11 cellular contexts compared by ENCODE assay signal in genomic region chr3:11140713-11141104, GRCh38. TPM values are rescaled to one million over a fixed set of nuclear protein-coding genes. Genes with fewer than 3 reads are reported as not detected.
DNase-seq lines count a peak whose midpoint lies in the region; ATAC-seq and TF ChIP-seq lines count a peak whose summit lies in the region.
"Had no signal": no experiment of that assay in that cellular context is flagged by ENCODE, and none has a peak within 500 bp of the region (broad histone marks: within the 10 kb centered on the region; RNA-seq: fewer than 3 reads in every experiment).

No MANE protein-coding gene starts in this region.

- no peak overlapping the region for H3K9ac ChIP-seq in endodermal cell (ENCODE audit: extremely low read depth, low read length, poor library complexity, severe bottlenecking)

- peak overlapping the region; percentile 76 for H3K27ac Mint-ChIP-seq in activated CD8-positive, alpha-beta memory T cell treated with anti-CD3 and anti-CD28 coated beads, Interleukin-2, amount 10 ng/mL, durations not matched to agents 7 days and 5 days
- peak overlapping the region; percentile 60 for H3K27ac Mint-ChIP-seq in stimulated activated naive B cell treated with anti-CD40 and anti-IgM and Interleukin-4, amounts not matched to agents 10 μg/mL and 1 μg/mL and 100 μg/mL, for 72 hours
- H3K27ac Mint-ChIP-seq in endodermal cell, result no peak overlapping the region

- no peaks in the 10 kb centered on the region for H3K9me3 Mint-ChIP-seq in activated CD8-positive, alpha-beta memory T cell treated with anti-CD3 and anti-CD28 coated beads, Interleukin-2, amount 10 ng/mL, durations not matched to agents 7 days and 5 days (ENCODE audit: low read depth)
- peaks cover 4 to 8% of the 10 kb centered on the region in 2 donors for H3K9me3 Mint-ChIP-seq in stimulated activated naive B cell treated with anti-CD40 and anti-IgM and Interleukin-4, amounts not matched to agents 10 μg/mL and 1 μg/mL and 100 μg/mL, for 72 hours
- H3K9me3 Mint-ChIP-seq in endodermal cell, result no peaks in the 10 kb centered on the region

- no peaks in the 10 kb centered on the region for H3K27me3 ChIP-seq in endodermal cell (ENCODE audit: control insufficient read depth, insufficient read depth, low read length, poor library complexity, severe bottlenecking)
- H3K27me3 ChIP-seq: body of pancreas had no signal

- H3K36me3 Mint-ChIP-seq in activated CD8-positive, alpha-beta memory T cell treated with anti-CD3 and anti-CD28 coated beads, Interleukin-2, amount 10 ng/mL, durations not matched to agents 7 days and 5 days, result peaks cover 3% of the 10 kb centered on the region
- H3K36me3 Mint-ChIP-seq in stimulated activated naive B cell treated with anti-CD40 and anti-IgM and Interleukin-4, amounts not matched to agents 10 μg/mL and 1 μg/mL and 100 μg/mL, for 72 hours, result no peaks in the 10 kb centered on the region
- no peaks in the 10 kb centered on the region for H3K36me3 Mint-ChIP-seq in endodermal cell (ENCODE audit: low read depth)

- peak overlapping the region; percentile 13 for H3K4me3 Mint-ChIP-seq in activated CD8-positive, alpha-beta memory T cell treated with anti-CD3 and anti-CD28 coated beads, Interleukin-2, amount 10 ng/mL, durations not matched to agents 7 days and 5 days
- peak overlapping the region; percentile 5 to 42 for H3K4me3 Mint-ChIP-seq in stimulated activated naive B cell treated with anti-CD40 and anti-IgM and Interleukin-4, amounts not matched to agents 10 μg/mL and 1 μg/mL and 100 μg/mL, for 72 hours
- H3K4me3 Mint-ChIP-seq in endodermal cell, result no peak overlapping the region

- no peak for TF ChIP-seq CTCF in endodermal cell (conservative IDR thresholded peaks at IDR 0.05)

- 90% methylated on average over 2 of the region's 2 CpGs; no CpG with 5 or more reads in 1 of the 2 experiments for WGBS in endodermal cell (ENCODE audit: insufficient coverage in 1 of 2, insufficient read length in 1 of 2), 2 experiments

- CTCF ChIA-PET in activated CD8-positive, alpha-beta memory T cell treated with anti-CD3 and anti-CD28 coated beads, Interleukin-2, amount 10 ng/mL, durations not matched to agents 7 days and 5 days (lab: Charles Lee), result interaction anchor here (1.5 kb wide), 1 partner anchor 80 kb away, joined by 4 read pairs; no protein-coding TSS in a partner anchor

- DNase-seq in activated CD8-positive, alpha-beta memory T cell treated with anti-CD3 and anti-CD28 coated beads, Interleukin-2, amount 10 ng/mL, durations not matched to agents 7 days and 5 days, result no peak
- no peak for DNase-seq in activated CD8-positive, alpha-beta memory T cell treated with anti-CD3 and anti-CD28 coated beads, Interleukin-2, amount 50 U/mL, for 4 hours
- DNase-seq in stimulated activated naive B cell treated with anti-CD40 and anti-IgM and Interleukin-4, amounts not matched to agents 10 μg/mL and 1 μg/mL and 100 μg/mL, for 72 hours, result no peak
- DNase-seq in NAMALWA (ENCODE audit: low spot score), result no peak
- no peak for DNase-seq in endodermal cell
- no peak for DNase-seq in T1000 (lab: John Stamatoyannopoulos, UW)
- DNase-seq: activated CD8-positive, alpha-beta memory T cell treated with anti-CD3 and anti-CD28 coated beads for 24 hours; NCI-H1694 had no signal

- no peaks in the 10 kb centered on the region for H3K36me3 ChIP-seq in endodermal cell (ENCODE audit: control insufficient read depth, insufficient read depth, low read length)

- H3K27me3 Mint-ChIP-seq in activated CD8-positive, alpha-beta memory T cell treated with anti-CD3 and anti-CD28 coated beads, Interleukin-2, amount 10 ng/mL, durations not matched to agents 7 days and 5 days, result peaks cover 38% of the 10 kb centered on the region
- H3K27me3 Mint-ChIP-seq in stimulated activated naive B cell treated with anti-CD40 and anti-IgM and Interleukin-4, amounts not matched to agents 10 μg/mL and 1 μg/mL and 100 μg/mL, for 72 hours, result peaks cover 0 to 6% of the 10 kb centered on the region in 2 donors
- H3K27me3 Mint-ChIP-seq in endodermal cell (ENCODE audit: insufficient read depth), result peaks cover 24% of the 10 kb centered on the region

- H3K4me1 Mint-ChIP-seq in activated CD8-positive, alpha-beta memory T cell treated with anti-CD3 and anti-CD28 coated beads, Interleukin-2, amount 10 ng/mL, durations not matched to agents 7 days and 5 days, result peaks cover 22% of the 10 kb centered on the region
- peaks cover 28 to 49% of the 10 kb centered on the region in 2 donors for H3K4me1 Mint-ChIP-seq in stimulated activated naive B cell treated with anti-CD40 and anti-IgM and Interleukin-4, amounts not matched to agents 10 μg/mL and 1 μg/mL and 100 μg/mL, for 72 hours
- no peaks in the 10 kb centered on the region for H3K4me1 Mint-ChIP-seq in endodermal cell

- H3K4me3 ChIP-seq in endodermal cell (ENCODE audit: low read length), result no peak overlapping the region
- H3K4me3 ChIP-seq: body of pancreas had no signal

- H3K27ac ChIP-seq in endodermal cell (ENCODE audit: low read depth, low read length), result no peak overlapping the region
- H3K27ac ChIP-seq: body of pancreas had no signal

- no peaks in the 10 kb centered on the region for H3K4me1 ChIP-seq in endodermal cell (ENCODE audit: control insufficient read depth, insufficient read depth, low read length)
- H3K4me1 ChIP-seq: body of pancreas had no signal

- ATAC-seq in activated CD8-positive, alpha-beta memory T cell treated with anti-CD3 and anti-CD28 coated beads, Interleukin-2, amount 10 ng/mL, durations not matched to agents 7 days and 5 days, result peak; percentile 62
- ATAC-seq in HG02610 (IDR thresholded peaks at IDR 0.05; ENCODE audit: unreplicated experiment) (peak; percentile 41), HG03571 (IDR thresholded peaks at IDR 0.05; ENCODE audit: unreplicated experiment) (peak; percentile 33)
- ATAC-seq in stimulated activated naive B cell treated with anti-CD40 and anti-IgM and Interleukin-4, amounts not matched to agents 10 μg/mL and 1 μg/mL and 100 μg/mL, for 72 hours (replicated peaks), result peak; percentile 79 to 82
- ATAC-seq: body of pancreas had no signal

- no peaks in the 10 kb centered on the region for H3K9me3 ChIP-seq in endodermal cell (ENCODE audit: control insufficient read depth, low read length)
- H3K9me3 ChIP-seq: body of pancreas had no signal

RNA-seq across cellular contexts. Expression of gene HRH1, which starts 13.6 kb away (rescaled TPM):
- under 1 TPM; 0.15 to 0.16 TPM for total RNA-seq in activated CD8-positive, alpha-beta memory T cell treated with anti-CD3 and anti-CD28 coated beads, Interleukin-2, amount 10 ng/mL, durations not matched to agents 7 days and 5 days
- total RNA-seq in endodermal cell, result under 1 TPM in 1 of 2 donors, not detected in 1; 0.13 TPM
- polyA plus RNA-seq in endodermal cell (2013, experiment 1 of 2), result 0.21 TPM
- polyA plus RNA-seq in endodermal cell (2013, experiment 2 of 2), result 0.41 TPM
